17 cellular contexts compared by ENCODE assay signal in the genomic region with DNA sequence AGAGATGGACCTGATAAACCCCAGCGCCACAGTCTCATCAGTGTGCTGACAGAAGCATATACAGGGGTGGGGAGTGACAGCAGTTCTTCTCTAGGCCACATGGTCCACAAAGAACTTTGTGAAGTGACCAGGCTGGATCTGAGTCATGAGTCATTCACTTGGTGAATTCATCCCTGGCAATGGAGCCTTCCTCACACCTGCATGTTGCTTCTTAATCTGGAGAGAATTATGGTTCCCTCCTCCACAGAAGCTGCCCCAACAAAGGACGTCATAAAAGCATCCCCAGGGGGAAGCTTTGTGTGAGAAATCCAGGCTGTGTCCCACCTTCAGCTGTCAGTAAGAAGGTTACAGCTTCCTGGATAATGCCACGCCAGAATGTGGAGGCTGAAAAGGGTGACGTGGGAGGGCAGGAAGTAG.
DNase-seq lines count a peak whose midpoint lies in the region; ATAC-seq and TF ChIP-seq lines count a peak whose summit lies in the region.
"Had no signal": no experiment of that assay in that cellular context is flagged by ENCODE, and none has a peak within 500 bp of the region (broad histone marks: within the 10 kb centered on the region; RNA-seq: fewer than 3 reads in every experiment).

No MANE protein-coding gene starts in this region.

- WGBS in heart right ventricle, 2 donors = 49 to 54% methylated on average over 4 of the region's 4 CpGs
- no CpG with 5 or more reads among the region's 4 CpGs for WGBS in neuronal stem cell (ENCODE audit: extremely low coverage in 2 of 2, insufficient read length in 2 of 2, insufficient replicate concordance in 1 of 2), 2 donors

- H3K9me3 ChIP-seq in heart right ventricle = no peaks in the 10 kb centered on the region
- no peaks in the 10 kb centered on the region for H3K9me3 ChIP-seq in neuronal stem cell (replicated peaks in 1 of 2; ENCODE audit: control insufficient read depth in 2 of 2, insufficient read depth in 1 of 2, low read depth in 1 of 2, low read length in 2 of 2)
- H3K9me3 ChIP-seq in MG63 = no peaks in the 10 kb centered on the region
- H3K9me3 ChIP-seq: A549, BE2C had no signal

- H3K23ac ChIP-seq in neuronal stem cell (ENCODE audit: low read depth, low read length, poor library complexity) = no peak overlapping the region

- no peaks in the 10 kb centered on the region for H3K9me3 Mint-ChIP-seq in chondrocyte (ENCODE audit: low read depth)
- H3K9me3 Mint-ChIP-seq in glutamatergic neuron (ENCODE audit: unreplicated experiment) = peaks cover 3% of the 10 kb centered on the region

- peaks cover 2% of the 10 kb centered on the region for H3K27me3 Mint-ChIP-seq in chondrocyte (ENCODE audit: low read depth)
- no peaks in the 10 kb centered on the region for H3K27me3 Mint-ChIP-seq in glutamatergic neuron (ENCODE audit: unreplicated experiment)

- no peak overlapping the region for H4K8ac ChIP-seq in neuronal stem cell (ENCODE audit: low read depth, low read length)

- no peaks in the 10 kb centered on the region for H3K36me3 ChIP-seq in heart right ventricle
- no peaks in the 10 kb centered on the region for H3K36me3 ChIP-seq in neuronal stem cell (replicated peaks in 1 of 2; ENCODE audit: control insufficient read depth in 2 of 2, insufficient read depth in 2 of 2, low read length in 2 of 2)
- H3K36me3 ChIP-seq in MG63 = no peaks in the 10 kb centered on the region
- H3K36me3 ChIP-seq: BE2C had no signal

- H3K27ac ChIP-seq in heart right ventricle = no peak overlapping the region
- no peak overlapping the region for H3K27ac ChIP-seq in foreskin keratinocyte
- no peak overlapping the region for H3K27ac ChIP-seq in neuronal stem cell (replicated peaks; ENCODE audit: low read length)
- H3K27ac ChIP-seq: A549 had no signal

- H3K14ac ChIP-seq in neuronal stem cell (ENCODE audit: low read length) = no peak overlapping the region

- peaks cover 4% of the 10 kb centered on the region for H3K4me1 Mint-ChIP-seq in chondrocyte (ENCODE audit: low read depth)
- H3K4me1 Mint-ChIP-seq in glutamatergic neuron (ENCODE audit: low read depth, unreplicated experiment) = no peaks in the 10 kb centered on the region

- no peak overlapping the region for H3K4me3 Mint-ChIP-seq in chondrocyte (ENCODE audit: unreplicated experiment)
- no peak overlapping the region for H3K4me3 Mint-ChIP-seq in glutamatergic neuron (ENCODE audit: unreplicated experiment)

- H2BK120ac ChIP-seq in neuronal stem cell (ENCODE audit: low read depth, low read length) = no peak overlapping the region

- H3K79me1 ChIP-seq in neuronal stem cell (ENCODE audit: low read depth, low read length) = no peaks in the 10 kb centered on the region

- peaks cover 0 to 9% (median 0%) of the 10 kb centered on the region in 7 donors for H3K27me3 ChIP-seq in heart right ventricle
- no peaks in the 10 kb centered on the region for H3K27me3 ChIP-seq in foreskin keratinocyte
- H3K27me3 ChIP-seq in neuronal stem cell (ENCODE audit: control insufficient read depth in 3 of 3, insufficient read depth in 3 of 3, low read depth in 1 of 3, low read length in 3 of 3) = no peaks in the 10 kb centered on the region
- H3K27me3 ChIP-seq in MG63 = no peaks in the 10 kb centered on the region
- H3K27me3 ChIP-seq: BE2C had no signal

- ATAC-seq in heart right ventricle = peak in 6 of 8 donors; percentile 29 to 76 (median 48)
- ATAC-seq in left cardiac atrium = no peak
- peak; percentile 70 for ATAC-seq in foreskin keratinocyte
- ATAC-seq: A549 had no signal

- H4K91ac ChIP-seq in neuronal stem cell (ENCODE audit: low read depth, low read length, poor library complexity) = peak overlapping the region; percentile 6

- H3K4me1 ChIP-seq in heart right ventricle = no peaks in the 10 kb centered on the region
- peaks cover 14% of the 10 kb centered on the region for H3K4me1 ChIP-seq in foreskin keratinocyte
- H3K4me1 ChIP-seq in neuronal stem cell (ENCODE audit: control insufficient read depth in 2 of 2, insufficient read depth in 1 of 2, low read depth in 1 of 2, low read length in 2 of 2) = peaks cover 0 to 3% of the 10 kb centered on the region in 2 donors
- H3K4me1 ChIP-seq: A549, BE2C had no signal

- H2AFZ ChIP-seq in neuronal stem cell (ENCODE audit: low read length) = no peak overlapping the region

- H3K4me2 ChIP-seq in neuronal stem cell (ENCODE audit: insufficient read depth, low read length, poor library complexity, severe bottlenecking) = no peak overlapping the region
- H3K4me2 ChIP-seq: A549 had no signal

- H3K4me3 ChIP-seq in heart right ventricle = no peak overlapping the region
- H3K4me3 ChIP-seq in neuronal stem cell (ENCODE audit: low read length in 2 of 2) = no peak overlapping the region
- H3K4me3 ChIP-seq in MG63 = no peak overlapping the region
- H3K4me3 ChIP-seq: A549 had no signal

- no peak overlapping the region for H2BK15ac ChIP-seq in neuronal stem cell (ENCODE audit: low read length)

- H2BK5ac ChIP-seq in neuronal stem cell (ENCODE audit: low read length) = no peak overlapping the region

- H3K36me3 Mint-ChIP-seq in chondrocyte (ENCODE audit: low read depth) = no peaks in the 10 kb centered on the region
- no peaks in the 10 kb centered on the region for H3K36me3 Mint-ChIP-seq in glutamatergic neuron (ENCODE audit: unreplicated experiment)

- H3K4ac ChIP-seq in neuronal stem cell (ENCODE audit: low read length) = no peak overlapping the region

- H2AK5ac ChIP-seq in neuronal stem cell (ENCODE audit: low read depth, low read length) = no peak overlapping the region

- DNase-seq in heart right ventricle (peak in 1 of 2 donors; percentile 12), left cardiac atrium (no peak), RPMI7951 (ENCODE audit: low read depth) (peak; percentile 7), foreskin keratinocyte (no peak), neuronal stem cell (ENCODE audit: low spot score) (no peak), MG63 (no peak), chondrocyte (ENCODE audit: low spot score) (no peak), glutamatergic neuron (no peak)
- DNase-seq: BE2C, DMS79 treated with DMSO at 0.1 percent for 48 hours, NCI-H1092 treated with DMSO at 0.1 percent for 48 hours, NCI-H146, NCI-H2029, NCI-H2171 treated with DMSO at 0.1 percent for 48 hours, NCI-H526, SHP77 had no signal

- intact Hi-C loops in heart right ventricle (cut with DNase I) (no loop called here), left cardiac atrium (cut with DNase I) (no loop called here)

- no peak overlapping the region for H2BK12ac ChIP-seq in neuronal stem cell (ENCODE audit: low read length)

- no peak overlapping the region for H3K27ac Mint-ChIP-seq in chondrocyte (ENCODE audit: unreplicated experiment)
- H3K27ac Mint-ChIP-seq in glutamatergic neuron (ENCODE audit: unreplicated experiment) = no peak overlapping the region

- no peak overlapping the region for H3K18ac ChIP-seq in neuronal stem cell (ENCODE audit: low read length)

- no peak overlapping the region for H3K9ac ChIP-seq in neuronal stem cell (ENCODE audit: low read depth, low read length, poor library complexity)

- TF ChIP-seq CTCF in heart right ventricle (IDR thresholded peaks at IDR 0.05) (no peak), foreskin keratinocyte (conservative IDR thresholded peaks at IDR 0.05) (no peak), chondrocyte (IDR thresholded peaks at IDR 0.05) (no peak), glutamatergic neuron (IDR thresholded peaks at IDR 0.05; ENCODE audit: partially characterized antibody, unreplicated experiment) (no peak)

Comparison
In these comparisons a context has a peak if more than half of its experiments do, and no peak if none do; other contexts are left out.
1. ATAC-seq: peak in heart right ventricle (6 of 8) and foreskin keratinocyte (single experiment); none in left cardiac atrium (0 of 2).